Comparison of ENCODE assay signal across 13 cellular contexts in genomic region chr3:4270726-4271125, GRCh38. TPM values are rescaled to one million over a fixed set of nuclear protein-coding genes. Genes with fewer than 3 reads are reported as not detected.
DNase-seq lines count a peak whose midpoint lies in the region; ATAC-seq and TF ChIP-seq lines count a peak whose summit lies in the region.
"Had no signal": no experiment of that assay in that cellular context is flagged by ENCODE, and none has a peak within 500 bp of the region (broad histone marks: within the 10 kb centered on the region; RNA-seq: fewer than 3 reads in every experiment).

No MANE protein-coding gene starts in this region.

- H3K27me3 ChIP-seq in brain microvascular endothelial cell (replicated peaks), result no peaks in the 10 kb centered on the region
- H3K27me3 ChIP-seq: SJCRH30 had no signal

- no peaks in the 10 kb centered on the region for H3K9me3 Mint-ChIP-seq in immature natural killer cell
- H3K9me3 Mint-ChIP-seq: activated CD8-positive, alpha-beta T cell treated with anti-CD3 and anti-CD28 coated beads for 36 hours had no signal

- no peak overlapping the region for H3K4me3 ChIP-seq in brain microvascular endothelial cell (ENCODE audit: low read depth, low read length)
- H3K4me3 ChIP-seq: SJCRH30 had no signal

- TF ChIP-seq CTCF in brain microvascular endothelial cell (IDR thresholded peaks at IDR 0.05; ENCODE audit: low read depth, low read length, missing control alignments), result no peak

- DNase-seq in immature natural killer cell, result peak in 1 of 3 donors; percentile 11
- DNase-seq in brain microvascular endothelial cell, result no peak
- no peak for DNase-seq in SK-N-DZ (ENCODE audit: low spot score)
- DNase-seq in SHP77 (lab: John Stamatoyannopoulos, UW), result no peak
- no peak for DNase-seq in DMS153 treated with DMSO at 0.1 percent for 48 hours (lab: John Stamatoyannopoulos, UW; ENCODE audit: unreplicated experiment)
- DNase-seq: activated CD8-positive, alpha-beta T cell treated with anti-CD3 and anti-CD28 coated beads for 36 hours; mesendoderm; NCI-H1694 treated with DMSO at 0.1 percent for 48 hours; SJCRH30 had no signal

- H3K4me3 Mint-ChIP-seq in immature natural killer cell, result peak overlapping the region; percentile 49 to 79 (median 63)
- H3K4me3 Mint-ChIP-seq: activated CD8-positive, alpha-beta T cell treated with anti-CD3 and anti-CD28 coated beads for 36 hours; brain had no signal

- peaks cover 0 to 2% (median 0%) of the 10 kb centered on the region in 3 donors for H3K27me3 Mint-ChIP-seq in immature natural killer cell (ENCODE audit: low read depth in 3 of 3)
- H3K27me3 Mint-ChIP-seq: activated CD8-positive, alpha-beta T cell treated with anti-CD3 and anti-CD28 coated beads for 36 hours had no signal

- peaks cover 19 to 23% of the 10 kb centered on the region in 2 donors for H3K4me1 Mint-ChIP-seq in immature natural killer cell
- H3K4me1 Mint-ChIP-seq: brain had no signal

- peak overlapping the region in 5 of 6 donors; percentile 5 to 58 (median 35) for H3K27ac Mint-ChIP-seq in immature natural killer cell
- H3K27ac Mint-ChIP-seq: activated CD8-positive, alpha-beta T cell treated with anti-CD3 and anti-CD28 coated beads for 36 hours had no signal

- ATAC-seq in GM18519 (IDR thresholded peaks at IDR 0.05; ENCODE audit: low FRiP score, unreplicated experiment) (peak; percentile 66), GM21529 (IDR thresholded peaks at IDR 0.05; ENCODE audit: unreplicated experiment) (peak; percentile 84), HG03378 (IDR thresholded peaks at IDR 0.05; ENCODE audit: unreplicated experiment) (peak; percentile 89)
- ATAC-seq: activated CD8-positive, alpha-beta T cell treated with anti-CD3 and anti-CD28 coated beads for 36 hours had no signal

- H3K36me3 Mint-ChIP-seq in immature natural killer cell, result no peaks in the 10 kb centered on the region
- H3K36me3 Mint-ChIP-seq: brain had no signal

- no peak overlapping the region for H3K27ac ChIP-seq in brain microvascular endothelial cell
- H3K27ac ChIP-seq: SJCRH30 had no signal

- in situ Hi-C loops in brain microvascular endothelial cell (cut with HindIII; ENCODE audit: low pct_ligation_motif_present, low sequenced_read_pairs), result no loop called here

- H3K36me3 ChIP-seq in brain microvascular endothelial cell (replicated peaks), result no peaks in the 10 kb centered on the region
- H3K36me3 ChIP-seq: SJCRH30 had no signal

RNA-seq across cellular contexts. Expression of gene SETMAR, which starts 32.4 kb away (rescaled TPM):
- 10 to 100 TPM in 2 of 3 donors, 1 to 10 TPM in 1; 9.8 to 11.1 (median 10.4) TPM for polyA plus RNA-seq in immature natural killer cell
- 46.6 and 54.0 TPM in 2 replicates for polyA plus RNA-seq in SK-N-DZ (2014; cell fraction: cytosol; rRNA removed)
- polyA plus RNA-seq in SK-N-DZ (2014; cell fraction: nucleus; rRNA removed), result 31.1 and 43.5 TPM in 2 replicates
